8 cellular contexts compared by ENCODE assay signal in genomic region chr16:12089492-12090161, GRCh38.
DNase-seq lines count a peak whose midpoint lies in the region; ATAC-seq and TF ChIP-seq lines count a peak whose summit lies in the region.

No MANE protein-coding gene starts in this region.

- H3K4me1 ChIP-seq in ovary (ENCODE audit: insufficient read depth), result peaks cover 3% of the 10 kb centered on the region

- ATAC-seq in GM18861 (IDR thresholded peaks at IDR 0.05; ENCODE audit: unreplicated experiment) (peak; percentile 83), GM19023 (IDR thresholded peaks at IDR 0.05; ENCODE audit: unreplicated experiment) (no peak), GM19351 (IDR thresholded peaks at IDR 0.05; ENCODE audit: unreplicated experiment) (no peak)
- peak; percentile 85 to 89 for ATAC-seq in activated T-cell treated with anti-CD3 and anti-CD28 coated beads, Interleukin-2, amount 50 U/mL, for 4 hours

- no peaks in the 10 kb centered on the region for H3K27me3 Mint-ChIP-seq in activated T-cell treated with anti-CD3 and anti-CD28 coated beads, Interleukin-2, amount 50 U/mL, for 4 hours (ENCODE audit: low read depth)

- no peak for TF ChIP-seq EP300 in ovary (IDR thresholded peaks at IDR 0.05)

- no peak overlapping the region for H3K4me3 ChIP-seq in ovary

- TF ChIP-seq CTCF in ovary (IDR thresholded peaks at IDR 0.05), result no peak

- H3K4me1 Mint-ChIP-seq in activated T-cell treated with anti-CD3 and anti-CD28 coated beads, Interleukin-2, amount 50 U/mL, for 4 hours (ENCODE audit: low read depth), result peaks cover 40% of the 10 kb centered on the region

- DNase-seq in HPDE6-E6E7 (ENCODE audit: extremely low spot score) (peak; percentile 51), globus pallidus (ENCODE audit: low spot score) (peak; percentile 33), ovary (peak; percentile 30 to 64 (median 48)), H4 (ENCODE audit: low spot score) (no peak)
- DNase-seq in activated T-cell treated with anti-CD3 and anti-CD28 coated beads, Interleukin-2, amount 50 U/mL, for 4 hours, result peak; percentile 14

- no peaks in the 10 kb centered on the region for H3K9me3 ChIP-seq in ovary

- H3K4me3 Mint-ChIP-seq in activated T-cell treated with anti-CD3 and anti-CD28 coated beads, Interleukin-2, amount 50 U/mL, for 4 hours, result peak overlapping the region; percentile 66

- intact Hi-C loops in ovary (cut with DNase I), result loop anchor here in 2 of 4 donors (10.0 kb wide), 5 partner anchors 75 to 725 kb away; no protein-coding TSS in a partner anchor

- peak overlapping the region in 1 of 2 donors; percentile 26 for H3K27ac ChIP-seq in ovary

- H3K36me3 ChIP-seq in ovary, result no peaks in the 10 kb centered on the region

- no peaks in the 10 kb centered on the region for H3K27me3 ChIP-seq in ovary

- H3K9me3 Mint-ChIP-seq in activated T-cell treated with anti-CD3 and anti-CD28 coated beads, Interleukin-2, amount 50 U/mL, for 4 hours, result no peaks in the 10 kb centered on the region

- peaks cover 2% of the 10 kb centered on the region for H3K36me3 Mint-ChIP-seq in activated T-cell treated with anti-CD3 and anti-CD28 coated beads, Interleukin-2, amount 50 U/mL, for 4 hours (ENCODE audit: insufficient read depth)

- no peak for TF ChIP-seq POLR2A in ovary (IDR thresholded peaks at IDR 0.05)

- WGBS in ovary, 3 donors, result 22 to 40% (median 35%) methylated on average over 24 of the region's 24 CpGs

Comparison
In these comparisons a context has a peak if more than half of its experiments do, and no peak if none do; other contexts are left out.
1. ATAC-seq: peak in GM18861 (single experiment) and activated T-cell treated with anti-CD3 and anti-CD28 coated beads, Interleukin-2, amount 50 U/mL, for 4 hours (2 of 2); none in GM19023 (single experiment) and GM19351 (single experiment).